Comparison of ENCODE assay signal across 1 cellular context in genomic region chr19:35141627-35142401, GRCh38.
TF ChIP-seq lines count a peak whose summit lies in the region.

No MANE protein-coding gene starts in this region.

TF ChIP-seq in HCT116, 20 proteins besides CTCF, POLR2A, EP300 and RAD21 (continued from another document):
- TF ChIP-seq CBX3 (IDR thresholded peaks at IDR 0.05; ENCODE audit: low read depth) (no peak), CEBPB (IDR thresholded peaks at IDR 0.05; ENCODE audit: low read depth) (no peak), EZH2 (IDR thresholded peaks at IDR 0.05) (no peak), ZFX (IDR thresholded peaks at IDR 0.05) (no peak), ZNF274 (IDR thresholded peaks at IDR 0.05; ENCODE audit: low read depth, low read length) (no peak), ELF1 (IDR thresholded peaks at IDR 0.05; ENCODE audit: borderline replicate concordance, low read depth) (no peak), TCF7L2 (IDR thresholded peaks at IDR 0.05; ENCODE audit: borderline replicate concordance, extremely low read depth, insufficient read depth, insufficient read length) (no peak), SIN3A (IDR thresholded peaks at IDR 0.05; ENCODE audit: low read depth) (no peak), YY1 (IDR thresholded peaks at IDR 0.05; ENCODE audit: extremely low read depth, insufficient replicate concordance, low read depth, low read length) (no peak), EZH2phosphoT487 (IDR thresholded peaks at IDR 0.05; ENCODE audit: borderline replicate concordance) (no peak), EGR1 (IDR thresholded peaks at IDR 0.05; ENCODE audit: low read depth) (no peak), POLR2AphosphoS5 (IDR thresholded peaks at IDR 0.05; ENCODE audit: low read depth, low read length) (no peak), JUND (IDR thresholded peaks at IDR 0.05) (no peak)
- TF ChIP-seq, protein P1, sequence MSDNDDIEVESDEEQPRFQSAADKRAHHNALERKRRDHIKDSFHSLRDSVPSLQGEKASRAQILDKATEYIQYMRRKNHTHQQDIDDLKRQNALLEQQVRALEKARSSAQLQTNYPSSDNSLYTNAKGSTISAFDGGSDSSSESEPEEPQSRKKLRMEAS (IDR thresholded peaks at IDR 0.05) = no peak
- TF ChIP-seq, protein P2, sequence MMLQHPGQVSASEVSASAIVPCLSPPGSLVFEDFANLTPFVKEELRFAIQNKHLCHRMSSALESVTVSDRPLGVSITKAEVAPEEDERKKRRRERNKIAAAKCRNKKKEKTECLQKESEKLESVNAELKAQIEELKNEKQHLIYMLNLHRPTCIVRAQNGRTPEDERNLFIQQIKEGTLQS (IDR thresholded peaks at IDR 0.05) = no peak
- TF ChIP-seq, protein P3, sequence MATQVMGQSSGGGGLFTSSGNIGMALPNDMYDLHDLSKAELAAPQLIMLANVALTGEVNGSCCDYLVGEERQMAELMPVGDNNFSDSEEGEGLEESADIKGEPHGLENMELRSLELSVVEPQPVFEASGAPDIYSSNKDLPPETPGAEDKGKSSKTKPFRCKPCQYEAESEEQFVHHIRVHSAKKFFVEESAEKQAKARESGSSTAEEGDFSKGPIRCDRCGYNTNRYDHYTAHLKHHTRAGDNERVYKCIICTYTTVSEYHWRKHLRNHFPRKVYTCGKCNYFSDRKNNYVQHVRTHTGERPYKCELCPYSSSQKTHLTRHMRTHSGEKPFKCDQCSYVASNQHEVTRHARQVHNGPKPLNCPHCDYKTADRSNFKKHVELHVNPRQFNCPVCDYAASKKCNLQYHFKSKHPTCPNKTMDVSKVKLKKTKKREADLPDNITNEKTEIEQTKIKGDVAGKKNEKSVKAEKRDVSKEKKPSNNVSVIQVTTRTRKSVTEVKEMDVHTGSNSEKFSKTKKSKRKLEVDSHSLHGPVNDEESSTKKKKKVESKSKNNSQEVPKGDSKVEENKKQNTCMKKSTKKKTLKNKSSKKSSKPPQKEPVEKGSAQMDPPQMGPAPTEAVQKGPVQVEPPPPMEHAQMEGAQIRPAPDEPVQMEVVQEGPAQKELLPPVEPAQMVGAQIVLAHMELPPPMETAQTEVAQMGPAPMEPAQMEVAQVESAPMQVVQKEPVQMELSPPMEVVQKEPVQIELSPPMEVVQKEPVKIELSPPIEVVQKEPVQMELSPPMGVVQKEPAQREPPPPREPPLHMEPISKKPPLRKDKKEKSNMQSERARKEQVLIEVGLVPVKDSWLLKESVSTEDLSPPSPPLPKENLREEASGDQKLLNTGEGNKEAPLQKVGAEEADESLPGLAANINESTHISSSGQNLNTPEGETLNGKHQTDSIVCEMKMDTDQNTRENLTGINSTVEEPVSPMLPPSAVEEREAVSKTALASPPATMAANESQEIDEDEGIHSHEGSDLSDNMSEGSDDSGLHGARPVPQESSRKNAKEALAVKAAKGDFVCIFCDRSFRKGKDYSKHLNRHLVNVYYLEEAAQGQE (IDR thresholded peaks at IDR 0.05; ENCODE audit: low read depth) = no peak
TF ChIP-seq in HCT116: peak in this region for 0.
